Comparison of ENCODE assay signal across 8 cellular contexts in the genomic region with DNA sequence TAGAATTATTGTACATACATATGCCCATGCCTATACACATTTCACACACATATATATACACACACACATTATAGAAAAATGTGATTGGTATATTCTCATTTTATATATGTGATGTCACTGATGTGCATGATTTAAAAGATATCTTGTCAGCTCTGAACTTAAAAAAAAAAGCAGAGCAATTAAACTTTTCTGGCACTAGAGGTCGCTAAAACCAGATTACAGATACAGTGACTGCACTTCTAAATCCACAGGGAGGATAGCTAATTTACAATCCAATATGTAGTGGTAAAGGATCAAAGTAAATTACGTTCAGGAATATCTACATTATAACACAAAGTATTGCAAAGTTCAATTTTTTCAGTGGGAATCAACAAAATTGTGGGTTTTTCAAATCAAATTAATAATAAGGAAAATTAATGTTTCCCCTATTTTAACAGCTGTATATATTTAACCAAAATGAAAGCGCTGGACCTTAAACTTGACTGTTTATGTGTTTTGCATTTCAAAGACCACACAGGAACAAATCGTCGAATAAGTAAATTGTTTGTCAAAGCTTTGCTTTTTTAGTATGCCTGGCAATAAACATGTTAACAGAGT.
DNase-seq lines count a peak whose midpoint lies in the region; ATAC-seq and TF ChIP-seq lines count a peak whose summit lies in the region.

No MANE protein-coding gene starts in this region.

- TF ChIP-seq CTCF in GM06990 (IDR thresholded peaks at IDR 0.05; ENCODE audit: insufficient read depth, low read length, poor library complexity, severe bottlenecking) (peak; percentile 42), Peyer's patch (IDR thresholded peaks at IDR 0.05) (peak in 4 of 6 experiments; percentile 6 to 24 (median 18)), foreskin keratinocyte (conservative IDR thresholded peaks at IDR 0.05) (peak; percentile 77), upper lobe of right lung (IDR thresholded peaks at IDR 0.05) (peak; percentile 54)

- peak; percentile 60 for TF ChIP-seq RAD21 in Ishikawa (IDR thresholded peaks at IDR 0.05; ENCODE audit: low read depth)

- H3K27ac ChIP-seq in Peyer's patch (no peak overlapping the region), foreskin keratinocyte (no peak overlapping the region), upper lobe of right lung (no peak overlapping the region)

- peak; percentile 55 for ATAC-seq in foreskin keratinocyte
- ATAC-seq in upper lobe of right lung: no peak
- ATAC-seq in HG03196 (IDR thresholded peaks at IDR 0.05; ENCODE audit: unreplicated experiment): no peak

- TF ChIP-seq POLR2A in Peyer's patch (IDR thresholded peaks at IDR 0.05): no peak

- DNase-seq in GM06990 (ENCODE audit: extremely low read depth, insufficient read length): no peak
- no peak for DNase-seq in Peyer's patch
- peak in 1 of 2 donors; percentile 38 for DNase-seq in foreskin keratinocyte
- no peak for DNase-seq in upper lobe of right lung
- DNase-seq in activated naive CD4-positive, alpha-beta T cell (lab: John Stamatoyannopoulos, UW): no peak
- DNase-seq in SHP77 (lab: John Stamatoyannopoulos, UW): no peak

- H3K36me3 ChIP-seq in GM06990 (ENCODE audit: control insufficient read depth, insufficient read depth, low read length) (no peaks in the 10 kb centered on the region), Peyer's patch (no peaks in the 10 kb centered on the region), upper lobe of right lung (no peaks in the 10 kb centered on the region)

- H3K4me3 ChIP-seq in GM06990 (replicated peaks; ENCODE audit: low read depth, low read length) (no peak overlapping the region), Peyer's patch (no peak overlapping the region), upper lobe of right lung (no peak overlapping the region)

- H3K9me3 ChIP-seq in Peyer's patch (no peaks in the 10 kb centered on the region), upper lobe of right lung (no peaks in the 10 kb centered on the region)

- H3K27me3 ChIP-seq in GM06990 (replicated peaks; ENCODE audit: control insufficient read depth, insufficient read depth, low read length) (no peaks in the 10 kb centered on the region), Peyer's patch (no peaks in the 10 kb centered on the region), foreskin keratinocyte (peaks cover 5% of the 10 kb centered on the region), upper lobe of right lung (no peaks in the 10 kb centered on the region)

- no peak for TF ChIP-seq EP300 in Ishikawa (IDR thresholded peaks at IDR 0.05; ENCODE audit: borderline replicate concordance)

- H3K4me1 ChIP-seq in Peyer's patch (no peaks in the 10 kb centered on the region), foreskin keratinocyte (no peaks in the 10 kb centered on the region), upper lobe of right lung (no peaks in the 10 kb centered on the region)

- intact Hi-C loops in upper lobe of right lung (cut with DNase I): no loop called here

TF ChIP-seq in Ishikawa, 13 proteins besides CTCF, POLR2A, EP300 and RAD21:
- TF ChIP-seq, protein P1, sequence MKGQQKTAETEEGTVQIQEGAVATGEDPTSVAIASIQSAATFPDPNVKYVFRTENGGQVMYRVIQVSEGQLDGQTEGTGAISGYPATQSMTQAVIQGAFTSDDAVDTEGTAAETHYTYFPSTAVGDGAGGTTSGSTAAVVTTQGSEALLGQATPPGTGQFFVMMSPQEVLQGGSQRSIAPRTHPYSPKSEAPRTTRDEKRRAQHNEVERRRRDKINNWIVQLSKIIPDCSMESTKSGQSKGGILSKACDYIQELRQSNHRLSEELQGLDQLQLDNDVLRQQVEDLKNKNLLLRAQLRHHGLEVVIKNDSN (IDR thresholded peaks at IDR 0.05): no peak
- no peak for TF ChIP-seq ZBTB7A (IDR thresholded peaks at IDR 0.05; ENCODE audit: low read depth)
- no peak for TF ChIP-seq FOXM1 (IDR thresholded peaks at IDR 0.05; ENCODE audit: borderline replicate concordance, low read depth)
- no peak for TF ChIP-seq CEBPB (IDR thresholded peaks at IDR 0.05)
- TF ChIP-seq, protein P2, sequence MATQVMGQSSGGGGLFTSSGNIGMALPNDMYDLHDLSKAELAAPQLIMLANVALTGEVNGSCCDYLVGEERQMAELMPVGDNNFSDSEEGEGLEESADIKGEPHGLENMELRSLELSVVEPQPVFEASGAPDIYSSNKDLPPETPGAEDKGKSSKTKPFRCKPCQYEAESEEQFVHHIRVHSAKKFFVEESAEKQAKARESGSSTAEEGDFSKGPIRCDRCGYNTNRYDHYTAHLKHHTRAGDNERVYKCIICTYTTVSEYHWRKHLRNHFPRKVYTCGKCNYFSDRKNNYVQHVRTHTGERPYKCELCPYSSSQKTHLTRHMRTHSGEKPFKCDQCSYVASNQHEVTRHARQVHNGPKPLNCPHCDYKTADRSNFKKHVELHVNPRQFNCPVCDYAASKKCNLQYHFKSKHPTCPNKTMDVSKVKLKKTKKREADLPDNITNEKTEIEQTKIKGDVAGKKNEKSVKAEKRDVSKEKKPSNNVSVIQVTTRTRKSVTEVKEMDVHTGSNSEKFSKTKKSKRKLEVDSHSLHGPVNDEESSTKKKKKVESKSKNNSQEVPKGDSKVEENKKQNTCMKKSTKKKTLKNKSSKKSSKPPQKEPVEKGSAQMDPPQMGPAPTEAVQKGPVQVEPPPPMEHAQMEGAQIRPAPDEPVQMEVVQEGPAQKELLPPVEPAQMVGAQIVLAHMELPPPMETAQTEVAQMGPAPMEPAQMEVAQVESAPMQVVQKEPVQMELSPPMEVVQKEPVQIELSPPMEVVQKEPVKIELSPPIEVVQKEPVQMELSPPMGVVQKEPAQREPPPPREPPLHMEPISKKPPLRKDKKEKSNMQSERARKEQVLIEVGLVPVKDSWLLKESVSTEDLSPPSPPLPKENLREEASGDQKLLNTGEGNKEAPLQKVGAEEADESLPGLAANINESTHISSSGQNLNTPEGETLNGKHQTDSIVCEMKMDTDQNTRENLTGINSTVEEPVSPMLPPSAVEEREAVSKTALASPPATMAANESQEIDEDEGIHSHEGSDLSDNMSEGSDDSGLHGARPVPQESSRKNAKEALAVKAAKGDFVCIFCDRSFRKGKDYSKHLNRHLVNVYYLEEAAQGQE (IDR thresholded peaks at IDR 0.05; ENCODE audit: low read depth): no peak
- TF ChIP-seq, protein P3, sequence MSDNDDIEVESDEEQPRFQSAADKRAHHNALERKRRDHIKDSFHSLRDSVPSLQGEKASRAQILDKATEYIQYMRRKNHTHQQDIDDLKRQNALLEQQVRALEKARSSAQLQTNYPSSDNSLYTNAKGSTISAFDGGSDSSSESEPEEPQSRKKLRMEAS (IDR thresholded peaks at IDR 0.05): no peak
- TF ChIP-seq YY1 (IDR thresholded peaks at IDR 0.05; ENCODE audit: low read depth): no peak
TF ChIP-seq in Ishikawa: peak in this region for 0.

Comparison
In these comparisons a context has a peak if more than half of its experiments do, and no peak if none do; other contexts are left out.
1. CTCF ChIP-seq: peak in every context shown above with its lines; median percentile 77 in foreskin keratinocyte; 54 in upper lobe of right lung; 42 in GM06990; 18 in Peyer's patch.